Comparison of ENCODE assay signal across 28 cellular contexts in the genomic region with DNA sequence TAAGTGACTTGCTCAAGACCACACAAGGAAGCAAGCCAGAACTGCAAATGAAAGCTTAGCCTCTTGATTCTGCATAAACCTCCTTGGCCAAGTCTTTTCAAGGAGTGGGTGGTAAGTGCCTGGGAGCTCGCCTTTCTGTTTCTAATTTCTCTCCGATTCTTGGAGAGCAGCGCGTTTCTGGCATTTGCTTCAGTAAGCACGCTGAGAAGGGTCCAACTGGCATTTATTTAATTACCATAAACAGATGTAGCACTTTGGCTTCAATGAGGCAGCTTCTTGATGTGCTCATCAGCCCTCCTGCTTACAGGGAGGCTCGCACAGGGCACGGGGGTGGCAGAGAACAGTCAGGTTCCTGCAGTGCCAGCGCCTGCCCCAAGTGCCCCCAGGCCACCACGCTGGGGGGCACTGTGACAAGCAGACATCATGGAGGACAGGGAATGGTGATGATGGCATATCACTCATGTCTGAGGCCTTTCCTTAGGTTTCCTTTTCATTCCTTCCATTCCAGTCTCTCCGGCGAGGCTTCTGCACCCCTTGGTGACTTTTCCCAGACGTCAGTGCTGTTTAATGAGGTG. TPM values are rescaled to one million over a fixed set of nuclear protein-coding genes. Genes with fewer than 3 reads are reported as not detected.
DNase-seq lines count a peak whose midpoint lies in the region; ATAC-seq and TF ChIP-seq lines count a peak whose summit lies in the region.
"Had no signal": no experiment of that assay in that cellular context is flagged by ENCODE, and none has a peak within 500 bp of the region (broad histone marks: within the 10 kb centered on the region; RNA-seq: fewer than 3 reads in every experiment).

No MANE protein-coding gene starts in this region.

- H3K4me2 ChIP-seq in SK-N-SH (no peak overlapping the region), trophoblast cell (ENCODE audit: low read length) (no peak overlapping the region)

- H3K36me3 ChIP-seq in SK-N-SH (replicated peaks in 1 of 2; ENCODE audit: control insufficient read depth in 1 of 2, insufficient read depth in 2 of 2, low read length in 1 of 2) (no peaks in the 10 kb centered on the region), trophoblast cell (ENCODE audit: control insufficient read depth in 1 of 2, insufficient read depth in 2 of 2, low read length in 2 of 2) (no peaks in the 10 kb centered on the region)
- H3K36me3 ChIP-seq: esophagus muscularis mucosa, ovary, upper lobe of left lung, WERI-Rb-1 had no signal

- H3K9me2 ChIP-seq in SK-N-SH: no peaks in the 10 kb centered on the region

- H2BK12ac ChIP-seq in trophoblast cell (ENCODE audit: low read length): no peak overlapping the region

- H2BK5ac ChIP-seq in trophoblast cell (ENCODE audit: low read depth, low read length, poor library complexity): no peak overlapping the region

- no peak for ATAC-seq in GM18907 (IDR thresholded peaks at IDR 0.05; ENCODE audit: unreplicated experiment)
- ATAC-seq: activated T-helper 17 cell treated with anti-CD3 and anti-CD28 coated beads, Interleukin-2, amount 50 U/mL, for 72 hours; stimulated activated effector memory CD8-positive, alpha-beta T cell treated with anti-CD3 and anti-CD28 coated beads, Interleukin-12 subunit alpha, Interleukin-12 subunit beta, amount 100 ng/mL, for 72 hours had no signal

- H3F3A ChIP-seq in SK-N-SH (replicated peaks; ENCODE audit: insufficient read depth): no peaks in the 10 kb centered on the region

- H3K27me3 ChIP-seq in SK-N-SH (ENCODE audit: insufficient read depth): no peaks in the 10 kb centered on the region; the same call in 1 of the 2 replicates
- H3K27me3 ChIP-seq in trophoblast cell (ENCODE audit: insufficient read depth, low read length): no peaks in the 10 kb centered on the region
- H3K27me3 ChIP-seq: esophagus muscularis mucosa, ovary, upper lobe of left lung had no signal

- no peak overlapping the region for H3K14ac ChIP-seq in trophoblast cell (ENCODE audit: low read length)

- H3K4me1 Mint-ChIP-seq in glutamatergic neuron (ENCODE audit: low read depth, unreplicated experiment) (peaks cover 4% of the 10 kb centered on the region), nephron progenitor cell (peaks cover 25% of the 10 kb centered on the region)
- H3K4me1 Mint-ChIP-seq: activated naive CD4-positive, alpha-beta T cell treated with anti-CD3 and anti-CD28 coated beads, Interleukin-2, amount 50 U/mL, for 24 hours; activated T-helper 17 cell treated with anti-CD3 and anti-CD28 coated beads, Interleukin-2, amount 50 U/mL, for 72 hours; stimulated activated effector memory CD8-positive, alpha-beta T cell treated with anti-CD3 and anti-CD28 coated beads, Interleukin-12 subunit alpha, Interleukin-12 subunit beta, amount 100 ng/mL, for 72 hours had no signal

- no peak for TF ChIP-seq CTCF in SK-N-SH (IDR thresholded peaks at IDR 0.05)
- TF ChIP-seq CTCF in glutamatergic neuron (IDR thresholded peaks at IDR 0.05; ENCODE audit: partially characterized antibody, unreplicated experiment): no peak
- TF ChIP-seq CTCF in nephron progenitor cell (IDR thresholded peaks at IDR 0.05): no peak

- peak overlapping the region in 1 of 2 experiments; percentile 5; a peak in 1 of 4 replicates for H3K27ac ChIP-seq in SK-N-SH (ENCODE audit: low read depth in 2 of 2, low read length in 1 of 2)
- H3K27ac ChIP-seq in trophoblast cell (ENCODE audit: low read depth, low read length): no peak overlapping the region
- H3K27ac ChIP-seq: 22Rv1, C4-2B, dorsolateral prefrontal cortex, esophagus muscularis mucosa, ovary, upper lobe of left lung, WERI-Rb-1 had no signal

- no peak overlapping the region for H3K18ac ChIP-seq in trophoblast cell (ENCODE audit: low read length)

- H3K27ac Mint-ChIP-seq in glutamatergic neuron (ENCODE audit: unreplicated experiment) (no peak overlapping the region), nephron progenitor cell (no peak overlapping the region)
- H3K27ac Mint-ChIP-seq: activated naive CD4-positive, alpha-beta T cell treated with anti-CD3 and anti-CD28 coated beads, Interleukin-2, amount 50 U/mL, for 24 hours; activated T-helper 17 cell treated with anti-CD3 and anti-CD28 coated beads, Interleukin-2, amount 50 U/mL, for 72 hours; nephron; stimulated activated effector memory CD8-positive, alpha-beta T cell treated with anti-CD3 and anti-CD28 coated beads, Interleukin-12 subunit alpha, Interleukin-12 subunit beta, amount 100 ng/mL, for 72 hours had no signal

- POLR2A ChIA-PET in SK-N-SH (lab: Yijun Ruan, JAX): no interaction called here

- H2AFZ ChIP-seq in SK-N-SH (ENCODE audit: low read depth) (no peak overlapping the region), trophoblast cell (ENCODE audit: insufficient read depth, low read length, poor library complexity) (no peak overlapping the region)

- no peaks in the 10 kb centered on the region for H3K79me1 ChIP-seq in trophoblast cell (ENCODE audit: low read length)

- H2BK120ac ChIP-seq in trophoblast cell (ENCODE audit: insufficient read depth, low read length, poor library complexity): no peak overlapping the region

- no peak overlapping the region for H4K12ac ChIP-seq in trophoblast cell (ENCODE audit: low read depth, low read length)

- no peak overlapping the region for H3K23ac ChIP-seq in trophoblast cell (ENCODE audit: low read length)

- TF ChIP-seq RAD21 in SK-N-SH (IDR thresholded peaks at IDR 0.05; ENCODE audit: low read length): no peak

- no peak overlapping the region for H4K8ac ChIP-seq in trophoblast cell (ENCODE audit: low read depth, low read length)

- H4K91ac ChIP-seq in trophoblast cell (ENCODE audit: low read depth, low read length): no peak overlapping the region

- H3K36me3 Mint-ChIP-seq in glutamatergic neuron (ENCODE audit: unreplicated experiment) (no peaks in the 10 kb centered on the region), nephron progenitor cell (ENCODE audit: low read depth) (no peaks in the 10 kb centered on the region)
- H3K36me3 Mint-ChIP-seq: activated naive CD4-positive, alpha-beta T cell treated with anti-CD3 and anti-CD28 coated beads, Interleukin-2, amount 50 U/mL, for 24 hours; stimulated activated effector memory CD8-positive, alpha-beta T cell treated with anti-CD3 and anti-CD28 coated beads, Interleukin-12 subunit alpha, Interleukin-12 subunit beta, amount 100 ng/mL, for 72 hours had no signal

- H3K4ac ChIP-seq in trophoblast cell (ENCODE audit: low read depth, low read length): no peak overlapping the region

- H3K9me3 Mint-ChIP-seq in glutamatergic neuron (ENCODE audit: unreplicated experiment) (peaks cover 2% of the 10 kb centered on the region), nephron progenitor cell (no peaks in the 10 kb centered on the region)
- H3K9me3 Mint-ChIP-seq: activated naive CD4-positive, alpha-beta T cell treated with anti-CD3 and anti-CD28 coated beads, Interleukin-2, amount 50 U/mL, for 24 hours; activated T-helper 17 cell treated with anti-CD3 and anti-CD28 coated beads, Interleukin-2, amount 50 U/mL, for 72 hours; nephron; stimulated activated effector memory CD8-positive, alpha-beta T cell treated with anti-CD3 and anti-CD28 coated beads, Interleukin-12 subunit alpha, Interleukin-12 subunit beta, amount 100 ng/mL, for 72 hours had no signal

- H3K4me1 ChIP-seq in SK-N-SH (ENCODE audit: control insufficient read depth in 1 of 2, insufficient read depth in 2 of 2, low read depth in 1 of 2, low read length in 1 of 2) (peaks cover 11 to 17% of the 10 kb centered on the region in 2 experiments; a peak in 3 of 4 replicates), trophoblast cell (ENCODE audit: control insufficient read depth in 1 of 2, insufficient read depth in 2 of 2, low read length in 2 of 2) (no peaks in the 10 kb centered on the region)

- no peak overlapping the region for H2AK5ac ChIP-seq in trophoblast cell (ENCODE audit: low read length)

- no peaks in the 10 kb centered on the region for H4K20me1 ChIP-seq in SK-N-SH (ENCODE audit: insufficient read depth)

- CTCF ChIA-PET in SK-N-SH (lab: Yijun Ruan, JAX): interaction anchor here (1.4 kb wide), 2 partner anchors 11 to 31 kb away, joined by 3 to 4 read pairs; no protein-coding TSS in a partner anchor

- H3K4me3 Mint-ChIP-seq in glutamatergic neuron (ENCODE audit: unreplicated experiment) (no peak overlapping the region), nephron progenitor cell (no peak overlapping the region)
- H3K4me3 Mint-ChIP-seq: activated naive CD4-positive, alpha-beta T cell treated with anti-CD3 and anti-CD28 coated beads, Interleukin-2, amount 50 U/mL, for 24 hours; activated T-helper 17 cell treated with anti-CD3 and anti-CD28 coated beads, Interleukin-2, amount 50 U/mL, for 72 hours; nephron; stimulated activated effector memory CD8-positive, alpha-beta T cell treated with anti-CD3 and anti-CD28 coated beads, Interleukin-12 subunit alpha, Interleukin-12 subunit beta, amount 100 ng/mL, for 72 hours had no signal

- H3K27me3 Mint-ChIP-seq in glutamatergic neuron (ENCODE audit: unreplicated experiment) (peaks cover 4% of the 10 kb centered on the region), nephron progenitor cell (ENCODE audit: low read depth, poor library complexity) (peaks cover 15% of the 10 kb centered on the region)
- H3K27me3 Mint-ChIP-seq: activated naive CD4-positive, alpha-beta T cell treated with anti-CD3 and anti-CD28 coated beads, Interleukin-2, amount 50 U/mL, for 24 hours; activated T-helper 17 cell treated with anti-CD3 and anti-CD28 coated beads, Interleukin-2, amount 50 U/mL, for 72 hours had no signal

- no peak overlapping the region for H3K9ac ChIP-seq in SK-N-SH
- H3K9ac ChIP-seq in trophoblast cell (ENCODE audit: low read length): peak overlapping the region; percentile 37

- H3K79me2 ChIP-seq in SK-N-SH (ENCODE audit: insufficient read depth): no peaks in the 10 kb centered on the region
- H3K79me2 ChIP-seq in trophoblast cell (ENCODE audit: control insufficient read depth, insufficient read depth, low read length, poor library complexity): no peaks in the 10 kb centered on the region

- no peak; a peak in 1 of 4 replicates for TF ChIP-seq EP300 in SK-N-SH (IDR thresholded peaks at IDR 0.05; ENCODE audit: borderline replicate concordance in 1 of 2, low read depth in 1 of 2, low read length in 1 of 2)

- WGBS in SK-N-SH (ENCODE audit: low lambda C conversion rate): 42% methylated on average over 12 of the region's 12 CpGs
- WGBS in trophoblast cell (ENCODE audit: extremely low coverage, insufficient coverage, insufficient read length): no CpG with 5 or more reads among the region's 12 CpGs

- no peaks in the 10 kb centered on the region for H3K9me3 ChIP-seq in SK-N-SH
- no peaks in the 10 kb centered on the region for H3K9me3 ChIP-seq in trophoblast cell (ENCODE audit: insufficient read depth, low read depth, low read length)
- H3K9me3 ChIP-seq: esophagus muscularis mucosa, ovary, upper lobe of left lung had no signal

- no peak overlapping the region for H3K4me3 ChIP-seq in SK-N-SH (ENCODE audit: low read depth in 2 of 2, low read length in 1 of 2)
- no peak overlapping the region for H3K4me3 ChIP-seq in trophoblast cell (ENCODE audit: low read depth, low read length)
- H3K4me3 ChIP-seq: esophagus muscularis mucosa, ovary, upper lobe of left lung had no signal

- peak; percentile 25 for DNase-seq in NCI-H1092 treated with DMSO at 0.1 percent for 48 hours (lab: John Stamatoyannopoulos, UW)
- DNase-seq in NCI-H1092 (lab: John Stamatoyannopoulos, UW): no peak
- DNase-seq in NCI-H1694 (lab: John Stamatoyannopoulos, UW): peak; percentile 25
- DNase-seq in SK-N-SH: peak; percentile 45
- DNase-seq in trophoblast cell: no peak
- no peak for DNase-seq in glutamatergic neuron
- no peak for DNase-seq in nephron progenitor cell
- DNase-seq: activated CD4-positive, alpha-beta T cell treated with anti-CD3 and anti-CD28 coated beads for 48 hours; amniotic stem cell; foreskin melanocyte; NCI-H2081; NCI-H526 treated with DMSO at 0.1 percent for 48 hours; ovary; Right ventricle myocardium superior; substantia nigra; T1000; WERI-Rb-1 had no signal

RNA-seq across cellular contexts. Expression of a gene that starts 13.3 kb away (rescaled TPM):
- 0.08 TPM in 2 replicates for polyA plus RNA-seq in SK-N-SH (2012; rRNA removed)
- polyA plus RNA-seq in SK-N-SH (2012; cell fraction: cytosol; rRNA removed): 0.05 TPM in 2 replicates
- polyA plus RNA-seq in SK-N-SH (2012; cell fraction: nucleus; rRNA removed): 0.09 and 0.11 TPM in 2 replicates
- not detected in 2 replicates for polyA plus RNA-seq in trophoblast cell (2013)
- 1.2 TPM for total RNA-seq in glutamatergic neuron (ENCODE audit: unreplicated experiment)
- total RNA-seq: esophagus muscularis mucosa, lung microvascular endothelial cell, Right ventricle myocardium superior had no signal

Comparison
In these comparisons a context has a peak if more than half of its experiments do, and no peak if none do; other contexts are left out.
1. DNase-seq: peak in NCI-H1092 treated with DMSO at 0.1 percent for 48 hours (single experiment), NCI-H1694 (single experiment) and SK-N-SH (single experiment); none in NCI-H1092 (single experiment), trophoblast cell (0 of 2), glutamatergic neuron (single experiment) and nephron progenitor cell (single experiment).